23 cellular contexts compared by ENCODE assay signal in the genomic region with DNA sequence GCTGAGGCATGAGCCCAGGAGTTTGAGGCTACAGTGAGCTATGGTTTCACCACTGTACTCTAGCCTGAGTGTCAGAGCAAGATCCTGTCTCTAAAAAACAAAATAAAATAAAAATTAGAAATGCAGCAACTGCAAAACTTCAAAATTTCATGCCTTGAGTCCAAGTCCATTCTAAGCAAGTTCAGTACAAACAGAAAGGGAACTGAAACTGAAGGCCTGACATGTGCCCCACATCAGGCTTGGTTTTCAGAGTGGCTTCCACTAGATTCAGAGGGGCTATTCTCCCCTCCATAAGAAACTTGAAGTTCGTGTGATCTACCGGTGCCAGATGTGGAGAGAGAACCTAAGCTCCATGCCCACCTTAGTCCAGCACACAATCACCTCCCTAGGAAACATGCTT.
DNase-seq lines count a peak whose midpoint lies in the region; ATAC-seq, FAIRE-seq and TF ChIP-seq lines count a peak whose summit lies in the region.
"Had no signal": no experiment of that assay in that cellular context is flagged by ENCODE, and none has a peak within 500 bp of the region (broad histone marks: within the 10 kb centered on the region; RNA-seq: fewer than 3 reads in every experiment).

No MANE protein-coding gene starts in this region.

- ATAC-seq in GM19351 (IDR thresholded peaks at IDR 0.05; ENCODE audit: unreplicated experiment) (peak; percentile 87), HG03159 (IDR thresholded peaks at IDR 0.05; ENCODE audit: unreplicated experiment) (peak; percentile 83)
- ATAC-seq: HCT116, left cardiac atrium had no signal

- no peak for FAIRE-seq in GM12891 (lab: Jason Lieb, UNC)

- no peak for TF ChIP-seq POLR2A in GM12891 (IDR thresholded peaks at IDR 0.05; ENCODE audit: low read depth, low read length)

- DNase-seq in GM12891 (ENCODE audit: insufficient read length, low spot score) (peak; percentile 38), RPMI8226 (peak; percentile 53), dedifferentiated amniotic fluid mesenchymal stem cell (ENCODE audit: extremely low spot score) (no peak), T-helper 2 cell (no peak), HT-29 (ENCODE audit: low spot score) (no peak), NCI-H1417 treated with DMSO at 0.1 percent for 48 hours (lab: John Stamatoyannopoulos, UW) (no peak)
- DNase-seq: activated CD4-positive, alpha-beta T cell treated with anti-CD3 and anti-CD28 coated beads, Interleukin-2, amount 50 U/mL, for 1 hour; activated CD8-positive, alpha-beta memory T cell treated with anti-CD3 and anti-CD28 coated beads, Interleukin-2, amount 50 U/mL, for 4 hours; activated effector memory CD4-positive, alpha-beta T cell treated with Interleukin-2 at 50 U/mL for 16 hours; colonic mucosa; DMS153; glutamatergic neuron; left cardiac atrium; MM.1S; NCI-H2029 treated with DMSO at 0.1 percent for 48 hours; NCI-H510A; nucleus accumbens; retina; stimulated activated CD4-positive, alpha-beta T cell treated with anti-CD3 and anti-CD28 coated beads, Interleukin-12 subunit alpha, Interleukin-12 subunit beta, amount 100 ng/mL, for 4 hours; T-cell had no signal

TF ChIP-seq in GM12891, 5 proteins besides CTCF, POLR2A, EP300 and RAD21:
- no peak for TF ChIP-seq TAF1 (IDR thresholded peaks at IDR 0.05; ENCODE audit: low read depth, low read length)
- TF ChIP-seq PAX5 (IDR thresholded peaks at IDR 0.05; ENCODE audit: insufficient read depth, low read length, severe bottlenecking): no peak
- no peak for TF ChIP-seq POLR2AphosphoS5 (IDR thresholded peaks at IDR 0.05; ENCODE audit: low read depth, low read length)
- TF ChIP-seq SPI1 (IDR thresholded peaks at IDR 0.05; ENCODE audit: low read depth, low read length): peak; percentile 97
- TF ChIP-seq POU2F2 (IDR thresholded peaks at IDR 0.05; ENCODE audit: low read depth, low read length): no peak

Comparison
In these comparisons a context has a peak if more than half of its experiments do, and no peak if none do; other contexts are left out.
1. DNase-seq: peak in GM12891 (single experiment) and RPMI8226 (single experiment); none in dedifferentiated amniotic fluid mesenchymal stem cell (single experiment), T-helper 2 cell (0 of 5), HT-29 (single experiment) and NCI-H1417 treated with DMSO at 0.1 percent for 48 hours (single experiment).